In genomic region chr7:121027761-121028681, GRCh38 we compare ENCODE assay signal across 2 cellular contexts.
A peak's percentile ranks its signal among the peaks of the same experiment; 100 is the strongest.
TF ChIP-seq lines count a peak whose summit lies in the region.

No MANE protein-coding gene starts in this region.

TF ChIP-seq in SK-N-SH treated with all-trans-retinoic acid at 6 μM for 48 hours, 23 proteins besides CTCF, POLR2A, EP300 and RAD21 (continued from another document):
- 0 out of 2 replicates have a peak, but pooled peaks have one; percentile 17 for TF ChIP-seq CREB5 (CRISPR knock-in tag; IDR thresholded peaks at IDR 0.05; ENCODE audit: low read depth)
- TF ChIP-seq ZC3H10 (CRISPR knock-in tag; IDR thresholded peaks at IDR 0.05) = no peak
- no peak for TF ChIP-seq SNAI2 (CRISPR knock-in tag; IDR thresholded peaks at IDR 0.05)

TF ChIP-seq in SK-N-SH, 30 proteins besides CTCF, POLR2A, EP300 and RAD21 (continued from another document):
- no peak for TF ChIP-seq ZBTB33 (IDR thresholded peaks at IDR 0.05; ENCODE audit: borderline replicate concordance, low read depth)
- no peak for TF ChIP-seq SIN3A (IDR thresholded peaks at IDR 0.05; ENCODE audit: borderline replicate concordance, low read depth, low read length)
- no peak for TF ChIP-seq TAF1 (IDR thresholded peaks at IDR 0.05; ENCODE audit: borderline replicate concordance, low read depth, low read length)
- no peak for TF ChIP-seq REST (IDR thresholded peaks at IDR 0.05; ENCODE audit: low read depth, low read length)
- no peak for TF ChIP-seq FOXJ3 (CRISPR knock-in tag; IDR thresholded peaks at IDR 0.05)
- TF ChIP-seq SMC3 (IDR thresholded peaks at IDR 0.05; ENCODE audit: low read depth, low read length) = no peak
- no peak for TF ChIP-seq IRF3 (IDR thresholded peaks at IDR 0.05; ENCODE audit: low read depth, low read length)
- no peak for TF ChIP-seq POLR2AphosphoS5 (IDR thresholded peaks at IDR 0.05; ENCODE audit: low read depth, low read length)
- no peak for TF ChIP-seq USF2 (IDR thresholded peaks at IDR 0.05; ENCODE audit: borderline replicate concordance, low read depth, low read length)
